1 cellular context compared by ENCODE assay signal in the genomic region with DNA sequence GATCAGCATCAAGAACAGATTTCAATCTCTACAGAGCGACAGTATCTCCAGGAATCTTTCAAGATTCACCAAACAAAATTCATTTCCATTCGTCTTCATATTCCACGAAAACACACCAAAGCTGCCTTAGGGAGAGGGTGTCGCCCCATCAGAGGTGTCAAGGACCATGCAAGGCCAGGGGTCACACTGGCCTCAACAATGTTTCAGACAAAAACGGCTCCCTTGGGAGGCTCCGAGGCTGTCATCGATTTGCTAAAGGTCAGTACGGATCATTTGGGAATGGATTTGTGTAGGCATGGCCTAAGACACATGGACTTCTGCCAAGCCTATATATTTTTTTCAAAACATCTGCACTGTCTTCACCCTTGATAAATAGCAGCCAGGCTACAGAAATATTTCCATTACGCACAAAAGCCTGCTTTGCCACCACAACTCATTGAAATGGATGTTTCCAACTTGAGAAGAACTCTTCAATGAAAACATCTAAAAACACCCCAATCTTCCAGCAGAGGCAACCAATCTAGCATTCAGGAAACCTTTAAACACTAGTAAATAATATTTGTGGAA.
TF ChIP-seq lines count a peak whose summit lies in the region.

No MANE protein-coding gene starts in this region.

TF ChIP-seq in A549, 52 proteins besides CTCF, POLR2A, EP300 and RAD21 (continued from another document):
- TF ChIP-seq, protein P1, sequence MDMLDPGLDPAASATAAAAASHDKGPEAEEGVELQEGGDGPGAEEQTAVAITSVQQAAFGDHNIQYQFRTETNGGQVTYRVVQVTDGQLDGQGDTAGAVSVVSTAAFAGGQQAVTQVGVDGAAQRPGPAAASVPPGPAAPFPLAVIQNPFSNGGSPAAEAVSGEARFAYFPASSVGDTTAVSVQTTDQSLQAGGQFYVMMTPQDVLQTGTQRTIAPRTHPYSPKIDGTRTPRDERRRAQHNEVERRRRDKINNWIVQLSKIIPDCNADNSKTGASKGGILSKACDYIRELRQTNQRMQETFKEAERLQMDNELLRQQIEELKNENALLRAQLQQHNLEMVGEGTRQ (IDR thresholded peaks at IDR 0.05): no peak
- no peak for TF ChIP-seq CBX2 (IDR thresholded peaks at IDR 0.05; ENCODE audit: borderline replicate concordance, low read depth)
- TF ChIP-seq TP53 (CRISPR knock-in tag; IDR thresholded peaks at IDR 0.05): 0 out of 2 replicates have a peak, but pooled peaks have one; percentile 39
- TF ChIP-seq, protein P2, sequence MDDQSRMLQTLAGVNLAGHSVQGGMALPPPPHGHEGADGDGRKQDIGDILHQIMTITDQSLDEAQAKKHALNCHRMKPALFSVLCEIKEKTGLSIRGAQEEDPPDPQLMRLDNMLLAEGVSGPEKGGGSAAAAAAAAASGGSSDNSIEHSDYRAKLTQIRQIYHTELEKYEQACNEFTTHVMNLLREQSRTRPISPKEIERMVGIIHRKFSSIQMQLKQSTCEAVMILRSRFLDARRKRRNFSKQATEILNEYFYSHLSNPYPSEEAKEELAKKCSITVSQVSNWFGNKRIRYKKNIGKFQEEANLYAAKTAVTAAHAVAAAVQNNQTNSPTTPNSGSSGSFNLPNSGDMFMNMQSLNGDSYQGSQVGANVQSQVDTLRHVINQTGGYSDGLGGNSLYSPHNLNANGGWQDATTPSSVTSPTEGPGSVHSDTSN (IDR thresholded peaks at IDR 0.05): no peak
